10 cellular contexts compared by ENCODE assay signal in the genomic region with DNA sequence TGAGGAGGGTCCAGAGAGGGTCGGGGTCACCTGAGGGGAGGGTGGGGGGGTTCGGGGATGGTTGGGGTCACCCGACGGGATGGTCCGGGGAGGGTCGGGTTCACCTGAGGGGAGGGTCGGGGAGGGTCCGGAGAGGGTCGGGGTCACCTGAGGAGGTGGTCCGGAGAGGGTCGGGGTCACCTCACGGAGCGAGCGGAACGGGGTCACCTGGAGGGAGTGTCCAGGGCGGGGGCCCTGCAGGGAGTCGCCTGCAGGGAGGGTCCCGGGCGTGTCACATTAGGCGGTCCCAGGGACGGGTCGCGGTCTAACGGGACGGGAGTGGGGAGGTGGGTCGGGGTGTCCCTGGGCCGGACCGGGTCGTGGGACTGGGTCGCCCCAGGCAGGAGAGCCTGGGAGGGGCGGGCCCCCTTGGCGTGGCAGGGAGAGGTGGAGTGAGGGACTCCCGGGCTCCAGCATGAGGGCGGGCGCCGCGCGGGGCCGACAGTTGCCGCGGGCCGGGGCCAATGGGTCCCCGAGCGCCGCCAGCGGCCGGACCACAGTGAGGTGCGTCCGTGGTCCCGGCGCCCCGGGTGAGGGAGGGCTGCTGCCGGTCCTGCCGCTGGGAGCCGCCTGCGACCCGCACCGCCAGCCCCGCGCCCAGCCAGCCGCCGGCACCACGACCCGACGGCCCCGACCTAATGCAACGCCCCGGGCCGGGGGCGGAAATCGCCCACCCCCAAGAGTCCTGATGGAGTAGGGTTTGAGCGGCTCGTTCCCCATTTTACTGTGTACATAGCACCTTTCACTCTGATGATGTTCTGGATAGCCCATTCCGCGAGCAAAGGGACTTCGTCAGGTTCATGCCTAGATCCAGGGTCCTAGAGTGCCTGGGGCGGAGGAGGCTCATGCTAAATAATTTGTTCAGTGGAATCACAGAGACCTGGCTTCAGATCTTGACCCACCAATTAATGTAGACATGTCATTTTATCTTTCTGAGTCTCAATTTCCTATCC. TPM values are rescaled to one million over a fixed set of nuclear protein-coding genes. Genes with fewer than 3 reads are reported as not detected.
DNase-seq lines count a peak whose midpoint lies in the region; ATAC-seq and TF ChIP-seq lines count a peak whose summit lies in the region.
"Had no signal": no experiment of that assay in that cellular context is flagged by ENCODE, and none has a peak within 500 bp of the region (broad histone marks: within the 10 kb centered on the region; RNA-seq: fewer than 3 reads in every experiment).

No MANE protein-coding gene starts in this region.

- no peak overlapping the region for H3K4me2 ChIP-seq in IMR-90 (ENCODE audit: low read depth, low read length)

- H2BK120ac ChIP-seq in IMR-90 (ENCODE audit: low read depth, low read length) = no peak overlapping the region

- no peak overlapping the region for H4K91ac ChIP-seq in IMR-90 (ENCODE audit: insufficient read depth, low read depth, low read length)

- H3K27ac Mint-ChIP-seq in Caco-2 (ENCODE audit: unreplicated experiment) (no peak overlapping the region), chondrocyte (ENCODE audit: unreplicated experiment) (no peak overlapping the region)

- H2BK5ac ChIP-seq in IMR-90 (ENCODE audit: low read depth, low read length, poor library complexity, severe bottlenecking) = no peak overlapping the region

- H3K9me3 Mint-ChIP-seq in Caco-2 (ENCODE audit: unreplicated experiment) = no peaks in the 10 kb centered on the region
- H3K9me3 Mint-ChIP-seq in chondrocyte (ENCODE audit: low read depth) = no peaks in the 10 kb centered on the region

- H2BK15ac ChIP-seq in IMR-90 (ENCODE audit: low read depth, low read length) = no peak overlapping the region

- no peak overlapping the region for H3K18ac ChIP-seq in IMR-90 (ENCODE audit: low read depth, low read length)

- H3K27ac ChIP-seq in IMR-90 (ENCODE audit: insufficient read depth, low read length) (no peak overlapping the region), right atrium auricular region (no peak overlapping the region), psoas muscle (no peak overlapping the region)
- H3K27ac ChIP-seq: foreskin keratinocyte had no signal

- peaks cover 10% of the 10 kb centered on the region for H3K36me3 Mint-ChIP-seq in Caco-2 (ENCODE audit: insufficient read depth, unreplicated experiment)
- peaks cover 1% of the 10 kb centered on the region for H3K36me3 Mint-ChIP-seq in chondrocyte (ENCODE audit: low read depth)

- H3K56ac ChIP-seq in IMR-90 (ENCODE audit: extremely low read depth, insufficient read depth, low read length) = no peak overlapping the region

- no peaks in the 10 kb centered on the region for H3K36me3 ChIP-seq in Caco-2 (ENCODE audit: control insufficient read depth, insufficient read depth, low read length)
- H3K36me3 ChIP-seq in IMR-90 (ENCODE audit: control insufficient read depth, insufficient read depth, low read length) = no peaks in the 10 kb centered on the region
- H3K36me3 ChIP-seq in right atrium auricular region = no peaks in the 10 kb centered on the region
- no peaks in the 10 kb centered on the region for H3K36me3 ChIP-seq in psoas muscle (ENCODE audit: insufficient read depth in 1 of 2, low read depth in 1 of 2)

- H3K4me1 ChIP-seq in Caco-2 (0 out of 2 replicates have a peak, but pooled peaks cover 3% of the 10 kb centered on the region), IMR-90 (ENCODE audit: control insufficient read depth, insufficient read depth, low read length) (no peaks in the 10 kb centered on the region), right atrium auricular region (peaks cover 0 to 23% of the 10 kb centered on the region in 2 donors), psoas muscle (peaks cover 10% of the 10 kb centered on the region)
- H3K4me1 ChIP-seq: foreskin keratinocyte had no signal

- 29% methylated on average over 24 of the region's 77 CpGs; no CpG with 5 or more reads in 1 of the 2 experiments for WGBS in IMR-90 (ENCODE audit: extremely low coverage in 2 of 2, insufficient read length in 1 of 2), 2 experiments
- WGBS in psoas muscle, 3 donors = 15 to 29% (median 18%) methylated on average over 46 to 77 of the region's 77 CpGs

- no peak overlapping the region for H2AK9ac ChIP-seq in IMR-90 (replicated peaks; ENCODE audit: low read depth, low read length, poor library complexity)

- H3K9ac ChIP-seq in IMR-90 (ENCODE audit: low read depth, low read length) = no peak overlapping the region

- H3K4me1 Mint-ChIP-seq in Caco-2 (ENCODE audit: low read depth, unreplicated experiment) (no peaks in the 10 kb centered on the region), chondrocyte (ENCODE audit: low read depth) (peaks cover 10% of the 10 kb centered on the region)

- peaks cover 3% of the 10 kb centered on the region for H3K27me3 Mint-ChIP-seq in Caco-2 (ENCODE audit: insufficient read depth, unreplicated experiment)
- peaks cover 6% of the 10 kb centered on the region for H3K27me3 Mint-ChIP-seq in chondrocyte (ENCODE audit: low read depth)

- DNase-seq in Caco-2 (no peak), IMR-90 (no peak), right atrium auricular region (ENCODE audit: low spot score) (no peak), psoas muscle (peak; percentile 37 to 64), Kasumi-1 (lab: John Stamatoyannopoulos, UW) (no peak), NCI-H1105 (lab: John Stamatoyannopoulos, UW) (no peak), chondrocyte (ENCODE audit: low spot score) (no peak)

- H3K4ac ChIP-seq in IMR-90 (ENCODE audit: low read depth, low read length) = no peak overlapping the region

- H3K9me3 ChIP-seq in Caco-2 (no peaks in the 10 kb centered on the region), IMR-90 (ENCODE audit: control insufficient read depth, insufficient read depth, low read length) (no peaks in the 10 kb centered on the region), right atrium auricular region (no peaks in the 10 kb centered on the region), psoas muscle (no peaks in the 10 kb centered on the region)

- dilution Hi-C loops in IMR-90 (cut with HindIII; ENCODE audit: low sequenced_read_pairs, unreplicated experiment) = no loop called here

- no TSS peak for BruUV-seq in Caco-2 (replicated peaks; lab: Mats Ljungman, UMichigan)
- no TSS peak for BruUV-seq in IMR-90 (replicated peaks; lab: Mats Ljungman, UMichigan)

- no peak for TF ChIP-seq RAD21 in IMR-90 (IDR thresholded peaks at IDR 0.05; ENCODE audit: low read length)

- TF ChIP-seq CTCF in Caco-2 (IDR thresholded peaks at IDR 0.05; ENCODE audit: insufficient read depth in 1 of 2, low read depth in 1 of 2, low read length in 1 of 2, severe bottlenecking in 1 of 2, unreplicated experiment in 1 of 2) (no peak), IMR-90 (conservative IDR thresholded peaks at IDR 0.05; ENCODE audit: low read depth, low read length) (no peak), right atrium auricular region (IDR thresholded peaks at IDR 0.05) (no peak), psoas muscle (IDR thresholded peaks at IDR 0.05) (no peak), chondrocyte (IDR thresholded peaks at IDR 0.05) (no peak)

- H3K14ac ChIP-seq in IMR-90 (replicated peaks; ENCODE audit: low read depth, low read length) = no peak overlapping the region

- POLR2A ChIA-PET in Caco-2 (lab: Charles Lee) (no interaction called here), IMR-90 (lab: Charles Lee; ENCODE audit: unreplicated experiment) (no interaction called here)

- no peak overlapping the region for H2AK5ac ChIP-seq in IMR-90 (ENCODE audit: low read depth, low read length)

- no peaks in the 10 kb centered on the region for H4K20me1 ChIP-seq in IMR-90 (ENCODE audit: insufficient read depth, low read length)

- no peak overlapping the region for H2BK20ac ChIP-seq in IMR-90 (ENCODE audit: low read depth, low read length)

- H3K4me3 Mint-ChIP-seq in Caco-2 (ENCODE audit: unreplicated experiment) = peak overlapping the region; percentile 91
- no peak overlapping the region for H3K4me3 Mint-ChIP-seq in chondrocyte (ENCODE audit: unreplicated experiment)

- no peak overlapping the region for H4K5ac ChIP-seq in IMR-90 (ENCODE audit: low read depth, low read length)

- ATAC-seq in IMR-90 (ENCODE audit: low read depth) (no peak), psoas muscle (peak in 1 of 4 donors; percentile 28), GM21515 (IDR thresholded peaks at IDR 0.05; ENCODE audit: unreplicated experiment) (no peak)

- peak overlapping the region; percentile 32 for H2AFZ ChIP-seq in IMR-90 (replicated peaks; ENCODE audit: low read length, poor library complexity)

- CTCF ChIA-PET in Caco-2 (lab: Charles Lee) (no interaction called here), IMR-90 (lab: Yijun Ruan, JAX) (no interaction called here)

- no peak for TF ChIP-seq POLR2A in IMR-90 (IDR thresholded peaks at IDR 0.05; ENCODE audit: low read depth, low read length)

- no peaks in the 10 kb centered on the region for H3K27me3 ChIP-seq in Caco-2 (replicated peaks; ENCODE audit: control insufficient read depth, insufficient read depth, low read length)
- H3K27me3 ChIP-seq in IMR-90 (ENCODE audit: control insufficient read depth, insufficient read depth, low read length) = peaks cover 43% of the 10 kb centered on the region
- no peaks in the 10 kb centered on the region for H3K27me3 ChIP-seq in right atrium auricular region
- H3K27me3 ChIP-seq in psoas muscle (ENCODE audit: insufficient read depth in 3 of 3, low read length in 2 of 3) = no peaks in the 10 kb centered on the region

- in situ Hi-C loops in IMR-90 (cut with MboI; ENCODE audit: low sequenced_read_pairs) = loop anchor here (5.0 kb wide), 1 partner anchor 156 kb away; no protein-coding TSS in a partner anchor

- H3K23ac ChIP-seq in IMR-90 (ENCODE audit: low read depth, low read length) = no peak overlapping the region

- H3K9me1 ChIP-seq in IMR-90 (ENCODE audit: insufficient read depth, low read length) = no peaks in the 10 kb centered on the region

- H3K4me3 ChIP-seq in Caco-2 (ENCODE audit: low read depth, low read length) (peak overlapping the region; percentile 76), IMR-90 (ENCODE audit: insufficient read depth, low read depth, low read length) (no peak overlapping the region), right atrium auricular region (peak overlapping the region; percentile 20 to 78), psoas muscle (peak overlapping the region; percentile 83)
- H3K4me3 ChIP-seq: GM12878 had no signal

- intact Hi-C loops in Caco-2 (cut with micrococcal nuclease; ENCODE audit: unreplicated experiment) = loop anchor here (2.0 kb wide), 2 partner anchors 87 to 159 kb away; a partner anchor contains a TSS
- intact Hi-C loops in IMR-90 (cut with micrococcal nuclease) = loop anchor here (5.0 kb wide), 1 partner anchor 36 kb away; no protein-coding TSS in a partner anchor
- intact Hi-C loops in psoas muscle (cut with DNase I) = loop anchor here (5.0 kb wide), 2 partner anchors 86 to 161 kb away; a partner anchor contains a TSS

- H3K79me1 ChIP-seq in IMR-90 (ENCODE audit: low read depth in 1 of 2, low read length in 2 of 2) = no peaks in the 10 kb centered on the region

- H4K8ac ChIP-seq in IMR-90 (ENCODE audit: low read depth in 2 of 2, low read length in 2 of 2) = no peak overlapping the region

RNA-seq across cellular contexts. Expression of a gene that starts 1.2 kb away (rescaled TPM):
- total RNA-seq in Caco-2 (2022) (14.6 and 16.1 TPM in 2 replicates), IMR-90 (2012; rRNA removed) (0.18 TPM in 1 of 2 replicates, not detected in the other), right atrium auricular region (10 to 100 TPM in 1 of 2 donors, 1 to 10 TPM in 1; 7.5 to 10.1 TPM), psoas muscle (1 to 10 TPM; 8.6 to 9.4 (median 9.0) TPM), chondrocyte (16.3 to 27.3 TPM (median 26.0 TPM) in 3 replicates)
- polyA plus RNA-seq in IMR-90 (2012; rRNA removed) (0.22 and 0.32 TPM in 2 replicates), psoas muscle (1 to 10 TPM; 2.2 to 5.2 (median 3.0) TPM)
- polyA plus RNA-seq in IMR-90 (2012; cell fraction: cytosol; rRNA removed) = 0.24 and 0.34 TPM in 2 replicates
- polyA plus RNA-seq in IMR-90 (2012; cell fraction: nucleus; rRNA removed; ENCODE audit: low replicate concordance) = 0.29 and 0.54 TPM in 2 replicates

Comparison
In these comparisons a context has a peak if more than half of its experiments do, and no peak if none do; other contexts are left out.
1. DNase-seq: peak in psoas muscle (2 of 2); none in Caco-2 (0 of 2), IMR-90 (single experiment), right atrium auricular region (single experiment), Kasumi-1 (0 of 2), NCI-H1105 (single experiment) and chondrocyte (single experiment).